ENCODE assay signal across 1 cellular context in the genomic region with DNA sequence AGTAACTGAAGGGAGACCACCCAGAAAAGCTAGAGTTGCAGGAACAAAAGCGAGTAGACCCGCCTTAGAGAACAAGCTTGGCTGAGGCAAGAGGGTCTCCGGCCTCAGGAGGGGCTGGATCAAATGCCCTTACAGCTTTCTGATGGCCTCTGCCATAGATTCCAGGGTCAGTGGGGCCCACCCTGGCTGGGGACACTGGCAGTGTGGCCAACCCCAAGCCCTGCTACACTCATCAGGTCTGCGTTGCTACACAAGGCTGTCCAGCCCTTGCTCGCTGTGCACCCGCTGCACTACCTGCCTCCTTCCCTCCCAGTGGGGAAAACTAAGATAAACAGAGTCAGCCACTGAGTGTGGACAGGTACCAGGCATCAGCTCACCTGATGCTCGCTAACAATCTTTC.
TF ChIP-seq lines count a peak whose summit lies in the region.

No MANE protein-coding gene starts in this region.

TF ChIP-seq in IMR-90, 13 proteins besides CTCF, POLR2A, EP300 and RAD21:
- TF ChIP-seq CHD1 (IDR thresholded peaks at IDR 0.05; ENCODE audit: low read depth, low read length) (no peak), MAFK (IDR thresholded peaks at IDR 0.05; ENCODE audit: low read depth, low read length) (no peak), RCOR1 (IDR thresholded peaks at IDR 0.05; ENCODE audit: insufficient replicate concordance, low read length) (no peak), NFE2L2 (IDR thresholded peaks at IDR 0.05; ENCODE audit: low read depth, low read length) (no peak), CEBPB (IDR thresholded peaks at IDR 0.05; ENCODE audit: low read depth, low read length) (no peak), MXI1 (IDR thresholded peaks at IDR 0.05; ENCODE audit: borderline replicate concordance, low read depth, low read length) (no peak), FOS (IDR thresholded peaks at IDR 0.05; ENCODE audit: low read depth, low read length) (no peak), BHLHE40 (IDR thresholded peaks at IDR 0.05; ENCODE audit: low read depth, low read length) (no peak)
- TF ChIP-seq, protein P1, sequence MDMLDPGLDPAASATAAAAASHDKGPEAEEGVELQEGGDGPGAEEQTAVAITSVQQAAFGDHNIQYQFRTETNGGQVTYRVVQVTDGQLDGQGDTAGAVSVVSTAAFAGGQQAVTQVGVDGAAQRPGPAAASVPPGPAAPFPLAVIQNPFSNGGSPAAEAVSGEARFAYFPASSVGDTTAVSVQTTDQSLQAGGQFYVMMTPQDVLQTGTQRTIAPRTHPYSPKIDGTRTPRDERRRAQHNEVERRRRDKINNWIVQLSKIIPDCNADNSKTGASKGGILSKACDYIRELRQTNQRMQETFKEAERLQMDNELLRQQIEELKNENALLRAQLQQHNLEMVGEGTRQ (IDR thresholded peaks at IDR 0.05; ENCODE audit: low read depth, low read length) = no peak
TF ChIP-seq in IMR-90: peak in this region for 0.
